ENCODE assay signal across 37 cellular contexts in genomic region chr6:14553515-14553914, GRCh38.
"Had no signal": no experiment of that assay in that cellular context is flagged by ENCODE, and none has a peak within 500 bp of the region (broad histone marks: within the 10 kb centered on the region; RNA-seq: fewer than 3 reads in every experiment).

No MANE protein-coding gene starts in this region.

- H3K4me3 Mint-ChIP-seq: activated naive CD4-positive, alpha-beta T cell treated with anti-CD3 and anti-CD28 coated beads for 36 hours; activated naive CD4-positive, alpha-beta T cell treated with anti-CD3 and anti-CD28 coated beads, Interleukin-2, amount 10 ng/mL, durations not matched to agents 7 days and 5 days; activated naive CD4-positive, alpha-beta T cell treated with anti-CD3 and anti-CD28 coated beads, Interleukin-2, amount 50 U/mL, for 24 hours; activated naive CD8-positive, alpha-beta T cell; activated naive CD8-positive, alpha-beta T cell treated with anti-CD3 and anti-CD28 coated beads for 36 hours; activated naive CD8-positive, alpha-beta T cell treated with anti-CD3 and anti-CD28 coated beads, Interleukin-2, amount 10 ng/mL, durations not matched to agents 7 days and 5 days; activated naive CD8-positive, alpha-beta T cell treated with anti-CD3 and anti-CD28 coated beads, Interleukin-2, amount 50 U/mL, for 24 hours; activated T-cell treated with anti-CD3 and anti-CD28 coated beads, Interleukin-2, amount 50 U/mL, for 24 hours; activated T-cell treated with anti-CD3 and anti-CD28 coated beads, Interleukin-2, amount 50 U/mL, for 4 hours; activated T-cell treated with anti-CD3 and anti-CD28 coated beads, Interleukin-2, amount 50 U/mL, for 72 hours; activated T-helper 1 cell treated with anti-CD3 and anti-CD28 coated beads, Interleukin-12 subunit alpha, Interleukin-12 subunit beta, Interleukin-2, Interleukin-4 antibody, amounts not matched to agents 30 ng/mL and 10 ng/mL and 1 ng/mL, durations not matched to agents 14 hours and 24 hours and 36 hours; activated T-helper 17 cell treated with anti-CD3 and anti-CD28 coated beads, Interleukin-2, amount 50 U/mL, for 72 hours; brain; central memory CD8-positive, alpha-beta T cell had no signal

- H3K9me3 Mint-ChIP-seq: activated naive CD4-positive, alpha-beta T cell treated with anti-CD3 and anti-CD28 coated beads for 36 hours; activated naive CD4-positive, alpha-beta T cell treated with anti-CD3 and anti-CD28 coated beads, Interleukin-2, amount 10 ng/mL, durations not matched to agents 7 days and 5 days; activated naive CD4-positive, alpha-beta T cell treated with anti-CD3 and anti-CD28 coated beads, Interleukin-2, amount 50 U/mL, for 24 hours; activated naive CD4-positive, alpha-beta T cell treated with anti-CD3 and anti-CD28 coated beads, Interleukin-2, amount 50 U/mL, for 72 hours; activated naive CD8-positive, alpha-beta T cell treated with anti-CD3 and anti-CD28 coated beads for 36 hours; activated naive CD8-positive, alpha-beta T cell treated with anti-CD3 and anti-CD28 coated beads, Interleukin-2, amount 10 ng/mL, durations not matched to agents 7 days and 5 days; activated naive CD8-positive, alpha-beta T cell treated with anti-CD3 and anti-CD28 coated beads, Interleukin-2, amount 50 U/mL, for 24 hours; activated T-cell treated with anti-CD3 and anti-CD28 coated beads, Interleukin-2, amount 50 U/mL, for 24 hours; activated T-cell treated with anti-CD3 and anti-CD28 coated beads, Interleukin-2, amount 50 U/mL, for 4 hours; activated T-cell treated with anti-CD3 and anti-CD28 coated beads, Interleukin-2, amount 50 U/mL, for 72 hours; activated T-helper 1 cell treated with anti-CD3 and anti-CD28 coated beads, Interleukin-12 subunit alpha, Interleukin-12 subunit beta, Interleukin-2, Interleukin-4 antibody, amounts not matched to agents 30 ng/mL and 10 ng/mL and 1 ng/mL, durations not matched to agents 14 hours and 24 hours and 36 hours; activated T-helper 17 cell treated with anti-CD3 and anti-CD28 coated beads, Interleukin-2, amount 50 U/mL, for 72 hours; activated T-helper 2 cell treated with anti-CD3 and anti-CD28 coated beads, Interferon-gamma antibody, Interleukin-2, Interleukin-4, amounts not matched to agents 10 μg/mL and 5 μg/mL and 100 μg/mL, durations not matched to agents 14 hours and 24 hours and 36 hours; central memory CD8-positive, alpha-beta T cell had no signal

- H3K36me3 ChIP-seq: adrenal gland, ascending aorta, brain microvascular endothelial cell, breast epithelium, cardiac muscle cell had no signal

- H3K4me1 Mint-ChIP-seq: activated naive CD4-positive, alpha-beta T cell treated with anti-CD3 and anti-CD28 coated beads, Interleukin-2, amount 10 ng/mL, durations not matched to agents 7 days and 5 days; activated naive CD4-positive, alpha-beta T cell treated with anti-CD3 and anti-CD28 coated beads, Interleukin-2, amount 50 U/mL, for 24 hours; activated naive CD8-positive, alpha-beta T cell treated with anti-CD3 and anti-CD28 coated beads for 36 hours; activated naive CD8-positive, alpha-beta T cell treated with anti-CD3 and anti-CD28 coated beads, Interleukin-2, amount 10 ng/mL, durations not matched to agents 7 days and 5 days; activated naive CD8-positive, alpha-beta T cell treated with anti-CD3 and anti-CD28 coated beads, Interleukin-2, amount 50 U/mL, for 24 hours; activated T-helper 17 cell treated with anti-CD3 and anti-CD28 coated beads, Interleukin-2, amount 50 U/mL, for 72 hours; central memory CD8-positive, alpha-beta T cell had no signal

- H3K36me3 Mint-ChIP-seq: activated naive CD4-positive, alpha-beta T cell treated with anti-CD3 and anti-CD28 coated beads, Interleukin-2, amount 10 ng/mL, durations not matched to agents 7 days and 5 days; activated naive CD4-positive, alpha-beta T cell treated with anti-CD3 and anti-CD28 coated beads, Interleukin-2, amount 50 U/mL, for 24 hours; activated naive CD4-positive, alpha-beta T cell treated with anti-CD3 and anti-CD28 coated beads, Interleukin-2, amount 50 U/mL, for 72 hours; activated naive CD8-positive, alpha-beta T cell; activated naive CD8-positive, alpha-beta T cell treated with anti-CD3 and anti-CD28 coated beads for 36 hours; activated naive CD8-positive, alpha-beta T cell treated with anti-CD3 and anti-CD28 coated beads, Interleukin-2, amount 10 ng/mL, durations not matched to agents 7 days and 5 days; brain had no signal

- H3K27ac Mint-ChIP-seq: activated naive CD4-positive, alpha-beta T cell treated with anti-CD3 and anti-CD28 coated beads for 36 hours; activated naive CD4-positive, alpha-beta T cell treated with anti-CD3 and anti-CD28 coated beads, Interleukin-2, amount 10 ng/mL, durations not matched to agents 7 days and 5 days; activated naive CD4-positive, alpha-beta T cell treated with anti-CD3 and anti-CD28 coated beads, Interleukin-2, amount 50 U/mL, for 24 hours; activated naive CD4-positive, alpha-beta T cell treated with anti-CD3 and anti-CD28 coated beads, Interleukin-2, amount 50 U/mL, for 72 hours; activated naive CD8-positive, alpha-beta T cell; activated naive CD8-positive, alpha-beta T cell treated with anti-CD3 and anti-CD28 coated beads for 36 hours; activated naive CD8-positive, alpha-beta T cell treated with anti-CD3 and anti-CD28 coated beads, Interleukin-2, amount 10 ng/mL, durations not matched to agents 7 days and 5 days; activated naive CD8-positive, alpha-beta T cell treated with anti-CD3 and anti-CD28 coated beads, Interleukin-2, amount 50 U/mL, for 24 hours; activated T-cell treated with anti-CD3 and anti-CD28 coated beads, Interleukin-2, amount 50 U/mL, for 24 hours; activated T-cell treated with anti-CD3 and anti-CD28 coated beads, Interleukin-2, amount 50 U/mL, for 72 hours; activated T-helper 1 cell treated with anti-CD3 and anti-CD28 coated beads, Interleukin-12 subunit alpha, Interleukin-12 subunit beta, Interleukin-2, Interleukin-4 antibody, amounts not matched to agents 30 ng/mL and 10 ng/mL and 1 ng/mL, durations not matched to agents 14 hours and 24 hours and 36 hours; activated T-helper 17 cell treated with anti-CD3 and anti-CD28 coated beads, Interleukin-2, amount 50 U/mL, for 72 hours; activated T-helper 2 cell treated with anti-CD3 and anti-CD28 coated beads, Interferon-gamma antibody, Interleukin-2, Interleukin-4, amounts not matched to agents 10 μg/mL and 5 μg/mL and 100 μg/mL, durations not matched to agents 14 hours and 24 hours and 36 hours; brain had no signal

- H3K27ac ChIP-seq: adrenal gland, ascending aorta, body of pancreas, brain microvascular endothelial cell, breast epithelium, cardiac muscle cell had no signal

- H3K4me3 ChIP-seq: adrenal gland, ascending aorta, body of pancreas, breast epithelium, cardiac muscle cell had no signal

- H3K9me3 ChIP-seq: adrenal gland, ascending aorta, body of pancreas, breast epithelium had no signal

- ATAC-seq: activated naive CD4-positive, alpha-beta T cell treated with anti-CD3 and anti-CD28 coated beads, Interleukin-2, amount 50 U/mL, for 72 hours; activated naive CD8-positive, alpha-beta T cell treated with anti-CD3 and anti-CD28 coated beads, Interleukin-2, amount 50 U/mL, for 24 hours; activated T-cell treated with anti-CD3 and anti-CD28 coated beads, Interleukin-2, amount 50 U/mL, for 4 hours; activated T-cell treated with anti-CD3 and anti-CD28 coated beads, Interleukin-2, amount 50 U/mL, for 72 hours; activated T-helper 17 cell treated with anti-CD3 and anti-CD28 coated beads, Interleukin-2, amount 50 U/mL, for 72 hours; body of pancreas had no signal

- H3K4me1 ChIP-seq: adrenal gland, ascending aorta, body of pancreas, breast epithelium had no signal

- DNase-seq: activated effector memory CD4-positive, alpha-beta T cell treated with anti-CD3 and anti-CD28 coated beads, Interleukin-2, amount 50 U/mL, for 16 hours; activated effector memory CD4-positive, alpha-beta T cell treated with Interleukin-2 at 50 U/mL for 16 hours; activated gamma-delta T cell; activated gamma-delta T cell treated with Interleukin-2 at 50 U/mL for 16 hours; activated naive CD4-positive, alpha-beta T cell; activated naive CD4-positive, alpha-beta T cell treated with anti-CD3 and anti-CD28 coated beads for 36 hours; activated naive CD4-positive, alpha-beta T cell treated with anti-CD3 and anti-CD28 coated beads, Interleukin-2, amount 10 ng/mL, durations not matched to agents 7 days and 5 days; activated naive CD4-positive, alpha-beta T cell treated with anti-CD3 and anti-CD28 coated beads, Interleukin-2, amount 50 U/mL, for 16 hours; activated naive CD4-positive, alpha-beta T cell treated with Interleukin-2 at 50 U/mL for 16 hours; activated naive CD8-positive, alpha-beta T cell treated with anti-CD3 and anti-CD28 coated beads for 36 hours; activated naive CD8-positive, alpha-beta T cell treated with anti-CD3 and anti-CD28 coated beads, Interleukin-2, amount 10 ng/mL, durations not matched to agents 7 days and 5 days; activated naive CD8-positive, alpha-beta T cell treated with anti-CD3 and anti-CD28 coated beads, Interleukin-2, amount 50 U/mL, for 24 hours; activated T-cell treated with anti-CD3 and anti-CD28 coated beads, Interleukin-2, amount 50 U/mL, for 24 hours; activated T-cell treated with anti-CD3 and anti-CD28 coated beads, Interleukin-2, amount 50 U/mL, for 4 hours; activated T-cell treated with anti-CD3 and anti-CD28 coated beads, Interleukin-2, amount 50 U/mL, for 48 hours; activated T-cell treated with anti-CD3 and anti-CD28 coated beads, Interleukin-2, amount 50 U/mL, for 72 hours; adrenal gland; amniotic stem cell; amygdala; anterior cingulate cortex; aorta; body of pancreas; brain microvascular endothelial cell; caudate nucleus; central memory CD4-positive, alpha-beta T cell; cerebellar nuclear complex had no signal
